Comparison of ENCODE assay signal across 1 cellular context in genomic region chr14:61381589-61381988, GRCh38.
TF ChIP-seq lines count a peak whose summit lies in the region.

No MANE protein-coding gene starts in this region.

TF ChIP-seq in H1, 55 proteins besides CTCF, POLR2A, EP300 and RAD21:
- TF ChIP-seq SIRT6 (IDR thresholded peaks at IDR 0.05; ENCODE audit: low read length) (no peak), SP4 (IDR thresholded peaks at IDR 0.05; ENCODE audit: low read length) (no peak), SUZ12 (IDR thresholded peaks at IDR 0.05; ENCODE audit: low read length) (no peak), CHD7 (IDR thresholded peaks at IDR 0.05; ENCODE audit: insufficient replicate concordance, low read length) (no peak), CEBPB (IDR thresholded peaks at IDR 0.05; ENCODE audit: low read depth, low read length) (no peak), TAF7 (optimal IDR thresholded peaks at IDR 0.05; ENCODE audit: borderline replicate concordance, low read depth, low read length) (no peak), HDAC2 (IDR thresholded peaks at IDR 0.05; ENCODE audit: borderline replicate concordance in 1 of 2, low read depth in 2 of 2, low read length in 2 of 2) (no peak), KDM1A (IDR thresholded peaks at IDR 0.05; ENCODE audit: borderline replicate concordance, low read length) (no peak), TEAD4 (IDR thresholded peaks at IDR 0.05; ENCODE audit: low read depth, low read length) (no peak), E2F6 (IDR thresholded peaks at IDR 0.05) (no peak), POLR2AphosphoS5 (IDR thresholded peaks at IDR 0.05; ENCODE audit: low read depth, low read length) (no peak), SIX5 (IDR thresholded peaks at IDR 0.05; ENCODE audit: low read depth, low read length) (no peak), SRF (IDR thresholded peaks at IDR 0.05; ENCODE audit: low read depth, low read length) (no peak), SIN3A (conservative IDR thresholded peaks at IDR 0.05 in 1 of 2, IDR thresholded peaks at IDR 0.05 in 1 of 2; ENCODE audit: low read depth in 1 of 2, low read length in 2 of 2) (no peak), USF2 (IDR thresholded peaks at IDR 0.05; ENCODE audit: low read length) (no peak), MAX (IDR thresholded peaks at IDR 0.05) (no peak), CBX8 (IDR thresholded peaks at IDR 0.05; ENCODE audit: borderline replicate concordance, low read depth, low read length) (no peak), FOSL1 (IDR thresholded peaks at IDR 0.05; ENCODE audit: insufficient read depth, low read depth, low read length) (no peak), YY1 (IDR thresholded peaks at IDR 0.05; ENCODE audit: low read depth, low read length) (no peak), MAFK (IDR thresholded peaks at IDR 0.05; ENCODE audit: low read depth, low read length) (no peak)
